ENCODE assay signal across 13 cellular contexts in the genomic region with DNA sequence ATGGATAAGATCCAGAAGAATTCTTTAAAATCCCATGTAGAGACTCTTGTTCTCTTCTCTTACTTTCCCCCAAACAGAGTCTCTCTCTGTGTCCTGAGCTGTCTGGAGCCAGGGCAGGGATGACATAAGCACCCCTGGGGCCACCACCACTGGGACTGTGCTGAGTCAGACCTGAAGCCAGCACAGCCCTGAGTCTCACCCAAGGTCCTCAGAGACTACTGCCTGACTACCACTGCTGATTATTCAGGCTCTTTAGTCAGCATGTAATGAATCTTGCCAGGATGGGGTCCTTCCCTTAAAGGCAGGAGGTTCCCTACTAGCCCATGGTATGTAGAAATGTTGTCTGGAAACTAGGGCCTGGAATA. TPM values are rescaled to one million over a fixed set of nuclear protein-coding genes. Genes with fewer than 3 reads are reported as not detected.
DNase-seq lines count a peak whose midpoint lies in the region; ATAC-seq and TF ChIP-seq lines count a peak whose summit lies in the region.
"Had no signal": no experiment of that assay in that cellular context is flagged by ENCODE, and none has a peak within 500 bp of the region (broad histone marks: within the 10 kb centered on the region; RNA-seq: fewer than 3 reads in every experiment).

No MANE protein-coding gene starts in this region.

- H3K9ac ChIP-seq in GM23248, result no peak overlapping the region

- no peaks in the 10 kb centered on the region for H3K4me1 Mint-ChIP-seq in natural killer cell treated with Interleukin-12 subunit alpha and Interleukin-12 subunit beta and Interleukin-15 and Interleukin-18, amount 100 ng/mL, for 72 hours (ENCODE audit: low read depth in 2 of 2)

- H3K27ac ChIP-seq in GM23248 (no peak overlapping the region), upper lobe of left lung (no peak overlapping the region)
- H3K27ac ChIP-seq: gastrocnemius medialis, uterus had no signal

- H3K4me1 ChIP-seq in GM23248 (ENCODE audit: insufficient read depth) (peaks cover 6% of the 10 kb centered on the region), upper lobe of left lung (no peaks in the 10 kb centered on the region)
- H3K4me1 ChIP-seq: gastrocnemius medialis, uterus had no signal

- H3K27me3 ChIP-seq in GM23248 (replicated peaks; ENCODE audit: insufficient read depth), result no peaks in the 10 kb centered on the region
- peaks cover 8% of the 10 kb centered on the region; the same call in 1 of the 2 replicates for H3K27me3 ChIP-seq in MG63
- H3K27me3 ChIP-seq in upper lobe of left lung, result no peaks in the 10 kb centered on the region
- H3K27me3 ChIP-seq: gastrocnemius medialis, uterus had no signal

- no peak overlapping the region for H3K4me3 Mint-ChIP-seq in natural killer cell treated with Interleukin-12 subunit alpha and Interleukin-12 subunit beta and Interleukin-15 and Interleukin-18, amount 100 ng/mL, for 72 hours

- DNase-seq in GM23248, result peak; percentile 80
- peak; percentile 17 for DNase-seq in MG63
- DNase-seq in islet precursor cell, result peak; percentile 86
- DNase-seq in natural killer cell treated with Interleukin-12 subunit alpha and Interleukin-12 subunit beta and Interleukin-15 and Interleukin-18, amount 100 ng/mL, for 72 hours (ENCODE audit: low spot score), result no peak
- DNase-seq in GDM1 (lab: John Stamatoyannopoulos, UW), result no peak
- DNase-seq in upper lobe of left lung, result no peak
- DNase-seq: aorta; gastrocnemius medialis; stimulated activated CD4-positive, alpha-beta T cell treated with anti-CD3 and anti-CD28 coated beads, Interleukin-2, amount 100 ng/mL, for 48 hours; uterus had no signal

- in situ Hi-C loops in GM23248 (cut with MboI), result no loop called here

- no peaks in the 10 kb centered on the region for H3K79me2 ChIP-seq in GM23248 (ENCODE audit: insufficient read depth)

- ATAC-seq in GM18508 (IDR thresholded peaks at IDR 0.05; ENCODE audit: insufficient read depth, unreplicated experiment) (peak; percentile 58), HG02970 (IDR thresholded peaks at IDR 0.05; ENCODE audit: low FRiP score, unreplicated experiment) (no peak), upper lobe of left lung (ENCODE audit: low FRiP score in 2 of 2) (no peak)
- ATAC-seq in natural killer cell treated with Interleukin-12 subunit alpha and Interleukin-12 subunit beta and Interleukin-15 and Interleukin-18, amount 100 ng/mL, for 72 hours, result no peak
- ATAC-seq: gastrocnemius medialis, Panc1 had no signal

- TF ChIP-seq POLR2A in upper lobe of left lung (IDR thresholded peaks at IDR 0.05), result no peak

- no peaks in the 10 kb centered on the region for H3K9me3 ChIP-seq in GM23248 (ENCODE audit: low read depth)
- peaks cover 4% of the 10 kb centered on the region; the same call in 1 of the 2 replicates for H3K9me3 ChIP-seq in MG63
- H3K9me3 ChIP-seq in upper lobe of left lung, result no peaks in the 10 kb centered on the region
- H3K9me3 ChIP-seq: gastrocnemius medialis, uterus had no signal

- H3K9me3 Mint-ChIP-seq in natural killer cell treated with Interleukin-12 subunit alpha and Interleukin-12 subunit beta and Interleukin-15 and Interleukin-18, amount 100 ng/mL, for 72 hours, result peaks cover 9% of the 10 kb centered on the region

- peaks cover 5% of the 10 kb centered on the region; the same call in 1 of the 2 replicates for H3F3A ChIP-seq in GM23248 (ENCODE audit: insufficient read depth)

- TF ChIP-seq CTCF in upper lobe of left lung (IDR thresholded peaks at IDR 0.05), result no peak

- H3K4me2 ChIP-seq in GM23248 (ENCODE audit: unreplicated experiment), result no peak overlapping the region

- H3K4me3 ChIP-seq in GM23248 (no peak overlapping the region), MG63 (no peak overlapping the region), upper lobe of left lung (no peak overlapping the region)
- H3K4me3 ChIP-seq: gastrocnemius medialis, uterus had no signal

- no peaks in the 10 kb centered on the region for H4K20me1 ChIP-seq in GM23248 (ENCODE audit: insufficient read depth)

- H3K27ac Mint-ChIP-seq in natural killer cell treated with Interleukin-12 subunit alpha and Interleukin-12 subunit beta and Interleukin-15 and Interleukin-18, amount 100 ng/mL, for 72 hours, result no peak overlapping the region

- peaks cover 14% of the 10 kb centered on the region for H3K36me3 Mint-ChIP-seq in natural killer cell treated with Interleukin-12 subunit alpha and Interleukin-12 subunit beta and Interleukin-15 and Interleukin-18, amount 100 ng/mL, for 72 hours

- H2AFZ ChIP-seq in GM23248, result no peak overlapping the region

- H3K9me2 ChIP-seq in GM23248 (ENCODE audit: insufficient read depth), result no peaks in the 10 kb centered on the region

- no peaks in the 10 kb centered on the region for H3K36me3 ChIP-seq in GM23248 (ENCODE audit: low read depth)
- no peaks in the 10 kb centered on the region for H3K36me3 ChIP-seq in MG63
- no peaks in the 10 kb centered on the region for H3K36me3 ChIP-seq in upper lobe of left lung
- H3K36me3 ChIP-seq: gastrocnemius medialis, uterus had no signal

- TF ChIP-seq EP300 in upper lobe of left lung (IDR thresholded peaks at IDR 0.05), result no peak

- H3K27me3 Mint-ChIP-seq in natural killer cell treated with Interleukin-12 subunit alpha and Interleukin-12 subunit beta and Interleukin-15 and Interleukin-18, amount 100 ng/mL, for 72 hours, result peaks cover 36 to 63% of the 10 kb centered on the region in 2 donors

RNA-seq across cellular contexts. Expression of a gene that starts 34.9 kb away (rescaled TPM):
- total RNA-seq in GM23248 (2014; rRNA removed; shearing (Covaris generic)), result 91.7 and 118 TPM in 2 replicates
- 74.3 and 76.7 TPM in 2 replicates for polyA plus RNA-seq in GM23248 (2016; fragmentation: Nextera tagmentation; extraction: Ambion mirVana)
- total RNA-seq in MG63 (2014; rRNA removed; shearing (Covaris generic); ENCODE audit: low replicate concordance), result 89.1 and 107 TPM in 2 replicates
- total RNA-seq in natural killer cell treated with Interleukin-12 subunit alpha and Interleukin-12 subunit beta and Interleukin-15 and Interleukin-18, amount 100 ng/mL, for 72 hours, result 10 to 100 TPM; 51.0 to 62.3 TPM
- 10 to 100 TPM; 66.1 to 91.6 (median 78.7) TPM for total RNA-seq in upper lobe of left lung

Comparison
In these comparisons a context has a peak if more than half of its experiments do, and no peak if none do; other contexts are left out.
1. DNase-seq: peak in GM23248 (single experiment), MG63 (single experiment) and islet precursor cell (single experiment); none in natural killer cell treated with Interleukin-12 subunit alpha and Interleukin-12 subunit beta and Interleukin-15 and Interleukin-18, amount 100 ng/mL, for 72 hours (single experiment), GDM1 (single experiment) and upper lobe of left lung (0 of 2).